In the genomic region with DNA sequence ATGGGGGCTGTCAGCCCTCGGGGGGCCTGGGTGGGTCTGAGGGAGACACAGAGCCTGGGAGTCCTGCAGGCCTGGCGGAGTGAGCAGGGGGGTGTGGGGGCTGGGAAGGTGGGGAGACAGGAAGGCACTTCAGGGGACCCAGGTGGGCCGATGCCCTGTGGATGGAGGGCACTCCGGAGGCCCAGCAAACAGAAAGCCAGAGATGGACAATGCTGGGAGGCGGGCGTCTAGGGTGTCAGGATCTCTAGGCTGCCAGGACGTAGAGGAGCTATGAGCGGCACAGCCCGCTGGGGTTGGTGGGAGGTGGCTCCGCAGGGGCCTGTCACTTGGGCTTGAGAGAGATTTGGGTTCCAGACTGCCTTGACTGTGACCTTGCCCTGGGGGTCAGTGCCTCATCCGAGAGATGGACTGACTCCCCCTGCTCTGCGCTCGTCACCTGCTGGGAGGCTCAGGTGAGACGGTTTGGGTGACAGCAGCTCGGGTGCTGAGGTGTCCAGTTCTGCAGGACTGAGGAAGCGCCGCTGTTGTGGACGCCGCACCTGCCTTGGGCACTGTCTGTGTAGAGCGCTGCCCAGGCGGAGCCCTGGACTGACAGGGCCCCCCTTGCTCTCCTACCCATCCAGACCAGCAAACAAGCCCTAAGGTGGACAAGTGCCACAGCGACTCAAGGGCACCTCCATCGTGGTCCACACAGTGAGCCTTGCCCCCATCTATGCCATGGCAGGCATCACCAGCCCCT, we compare ENCODE assay signal across 11 cellular contexts.
"Had no signal": no experiment of that assay in that cellular context is flagged by ENCODE, and none has a peak within 500 bp of the region (broad histone marks: within the 10 kb centered on the region; RNA-seq: fewer than 3 reads in every experiment).

No MANE protein-coding gene starts in this region.

- H3K27ac ChIP-seq: transverse colon had no signal

- H3K27ac Mint-ChIP-seq: activated CD4-positive, alpha-beta T cell treated with anti-CD3 and anti-CD28 coated beads, Interleukin-2, amount 10 ng/mL, durations not matched to agents 7 days and 5 days; immature natural killer cell; T-helper 1 cell treated with Interleukin-12 subunit alpha and Interleukin-12 subunit beta and Interleukin-4 antibody, amounts not matched to agents 30 μg/mL and 1 μg/mL, for 36 hours had no signal

- H3K4me3 ChIP-seq: transverse colon had no signal

- H3K36me3 Mint-ChIP-seq: immature natural killer cell had no signal

- DNase-seq: activated CD4-positive, alpha-beta T cell treated with anti-CD3 and anti-CD28 coated beads, Interleukin-2, amount 10 ng/mL, durations not matched to agents 7 days and 5 days; activated CD4-positive, CD25-positive, alpha-beta regulatory T cell; activated naive CD4-positive, alpha-beta T cell treated with anti-CD3 and anti-CD28 coated beads, Interleukin-2, amount 50 U/mL, for 16 hours; amygdala; immature natural killer cell; mesendoderm; transverse colon had no signal

- H3K9me3 ChIP-seq: transverse colon had no signal

- ATAC-seq: esophagus mucosa, left colon had no signal

- H3K4me3 Mint-ChIP-seq: activated CD4-positive, alpha-beta T cell treated with anti-CD3 and anti-CD28 coated beads, Interleukin-2, amount 10 ng/mL, durations not matched to agents 7 days and 5 days; immature natural killer cell; nephron; T-helper 1 cell treated with Interleukin-12 subunit alpha and Interleukin-12 subunit beta and Interleukin-4 antibody, amounts not matched to agents 30 μg/mL and 1 μg/mL, for 36 hours had no signal

- H3K4me1 Mint-ChIP-seq: activated CD4-positive, alpha-beta T cell treated with anti-CD3 and anti-CD28 coated beads, Interleukin-2, amount 10 ng/mL, durations not matched to agents 7 days and 5 days had no signal

- H3K36me3 ChIP-seq: transverse colon had no signal

- H3K27me3 ChIP-seq: transverse colon had no signal

- H3K9me3 Mint-ChIP-seq: activated CD4-positive, alpha-beta T cell treated with anti-CD3 and anti-CD28 coated beads, Interleukin-2, amount 10 ng/mL, durations not matched to agents 7 days and 5 days; immature natural killer cell had no signal
